In the genomic region with DNA sequence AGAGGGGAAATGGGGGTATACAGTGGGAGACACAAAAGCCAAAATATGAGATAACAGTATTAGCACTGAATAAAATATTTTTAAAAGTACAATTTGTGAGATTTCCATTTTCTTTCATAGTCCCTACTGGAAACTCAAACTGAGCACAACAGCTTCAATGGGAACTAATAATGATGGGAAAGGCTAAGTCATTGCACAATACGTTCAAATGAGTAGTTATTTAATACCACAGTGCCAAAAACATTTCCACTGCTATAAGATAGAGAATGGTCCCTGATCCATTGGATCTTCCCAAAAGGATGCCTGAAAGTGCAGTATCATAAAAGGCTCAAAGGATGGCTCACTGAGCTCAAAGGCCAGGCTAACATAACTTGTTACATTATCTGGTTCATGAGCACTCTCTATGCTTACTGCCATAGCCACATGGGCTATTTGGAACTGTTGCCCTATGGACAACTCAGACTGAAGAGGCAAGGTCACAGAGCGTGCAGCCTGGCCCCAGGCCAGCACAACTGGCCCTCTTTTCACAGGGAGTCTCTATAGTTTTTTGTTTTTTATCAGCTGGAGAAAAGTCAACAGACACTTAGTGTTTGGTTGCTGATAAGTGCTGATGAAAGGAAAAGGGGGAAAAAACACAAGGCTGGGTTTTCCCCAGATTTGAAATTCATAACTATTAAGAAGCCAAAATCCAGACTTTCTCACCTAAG, we compare ENCODE assay signal across 1 cellular context.
TF ChIP-seq lines count a peak whose summit lies in the region.

No MANE protein-coding gene starts in this region.

TF ChIP-seq in K562, 482 proteins besides CTCF, POLR2A, EP300 and RAD21 (continued from another document):
- TF ChIP-seq, protein P1, sequence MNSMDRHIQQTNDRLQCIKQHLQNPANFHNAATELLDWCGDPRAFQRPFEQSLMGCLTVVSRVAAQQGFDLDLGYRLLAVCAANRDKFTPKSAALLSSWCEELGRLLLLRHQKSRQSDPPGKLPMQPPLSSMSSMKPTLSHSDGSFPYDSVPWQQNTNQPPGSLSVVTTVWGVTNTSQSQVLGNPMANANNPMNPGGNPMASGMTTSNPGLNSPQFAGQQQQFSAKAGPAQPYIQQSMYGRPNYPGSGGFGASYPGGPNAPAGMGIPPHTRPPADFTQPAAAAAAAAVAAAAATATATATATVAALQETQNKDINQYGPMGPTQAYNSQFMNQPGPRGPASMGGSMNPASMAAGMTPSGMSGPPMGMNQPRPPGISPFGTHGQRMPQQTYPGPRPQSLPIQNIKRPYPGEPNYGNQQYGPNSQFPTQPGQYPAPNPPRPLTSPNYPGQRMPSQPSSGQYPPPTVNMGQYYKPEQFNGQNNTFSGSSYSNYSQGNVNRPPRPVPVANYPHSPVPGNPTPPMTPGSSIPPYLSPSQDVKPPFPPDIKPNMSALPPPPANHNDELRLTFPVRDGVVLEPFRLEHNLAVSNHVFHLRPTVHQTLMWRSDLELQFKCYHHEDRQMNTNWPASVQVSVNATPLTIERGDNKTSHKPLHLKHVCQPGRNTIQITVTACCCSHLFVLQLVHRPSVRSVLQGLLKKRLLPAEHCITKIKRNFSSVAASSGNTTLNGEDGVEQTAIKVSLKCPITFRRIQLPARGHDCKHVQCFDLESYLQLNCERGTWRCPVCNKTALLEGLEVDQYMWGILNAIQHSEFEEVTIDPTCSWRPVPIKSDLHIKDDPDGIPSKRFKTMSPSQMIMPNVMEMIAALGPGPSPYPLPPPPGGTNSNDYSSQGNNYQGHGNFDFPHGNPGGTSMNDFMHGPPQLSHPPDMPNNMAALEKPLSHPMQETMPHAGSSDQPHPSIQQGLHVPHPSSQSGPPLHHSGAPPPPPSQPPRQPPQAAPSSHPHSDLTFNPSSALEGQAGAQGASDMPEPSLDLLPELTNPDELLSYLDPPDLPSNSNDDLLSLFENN (IDR thresholded peaks at IDR 0.05; ENCODE audit: low read depth in 2 of 2, low read length in 2 of 2) = 0 out of 4 replicates have a peak, but pooled peaks of 1 of the 2 experiments have one; percentile 21
- peak in 1 of 2 experiments; percentile 86; a peak in 2 of 4 replicates for TF ChIP-seq TBL1XR1 (IDR thresholded peaks at IDR 0.05; ENCODE audit: low read length in 2 of 2)
- peak; percentile 70 for TF ChIP-seq DACH1 (IDR thresholded peaks at IDR 0.05; ENCODE audit: partially characterized antibody)
- peak; percentile 59; the same call in 1 of the 2 replicates for TF ChIP-seq SMAD4 (CRISPR knock-in tag; conservative IDR thresholded peaks at IDR 0.05)
- peak; percentile 13; the same call in 1 of the 2 replicates for TF ChIP-seq CREB1 (IDR thresholded peaks at IDR 0.05)
- TF ChIP-seq CREB1 (CRISPR knock-in tag; IDR thresholded peaks at IDR 0.05) = no peak
- peak; percentile 71; the same call in 1 of the 2 replicates for TF ChIP-seq NBN (IDR thresholded peaks at IDR 0.05; ENCODE audit: low read depth)
- TF ChIP-seq CBFA2T3 (IDR thresholded peaks at IDR 0.05) = peak; percentile 93
- TF ChIP-seq SP2 (IDR thresholded peaks at IDR 0.05; ENCODE audit: extremely low read depth, low read depth, low read length, poor library complexity, severe bottlenecking) = no peak
- TF ChIP-seq TCF7L2 (IDR thresholded peaks at IDR 0.05; ENCODE audit: low read depth, low read length) = peak; percentile 64; the same call in 1 of the 2 replicates
- peak; percentile 88 to 94; a peak in 3 of 4 replicates for TF ChIP-seq FOXA3 (CRISPR knock-in tag; conservative IDR thresholded peaks at IDR 0.05 in 1 of 2, IDR thresholded peaks at IDR 0.05 in 1 of 2)
- peak; percentile 85 to 87 for TF ChIP-seq KDM1A (IDR thresholded peaks at IDR 0.05)
- TF ChIP-seq RCOR1 (IDR thresholded peaks at IDR 0.05; ENCODE audit: borderline replicate concordance in 1 of 2, low read depth in 2 of 2, low read length in 2 of 2) = peak in 1 of 2 experiments; percentile 92; a peak in 3 of 4 replicates
- peak; percentile 32 for TF ChIP-seq GABPA (tag; conservative IDR thresholded peaks at IDR 0.05; ENCODE audit: low read depth)
- no peak for TF ChIP-seq ZNF253 (CRISPR knock-in tag; conservative IDR thresholded peaks at IDR 0.05)
- TF ChIP-seq FOSL1 (tag; conservative IDR thresholded peaks at IDR 0.05) = peak; percentile 65
- 0 out of 2 replicates have a peak, but pooled peaks have one; percentile 65 for TF ChIP-seq HDAC2 (IDR thresholded peaks at IDR 0.05)
- TF ChIP-seq, protein P2, sequence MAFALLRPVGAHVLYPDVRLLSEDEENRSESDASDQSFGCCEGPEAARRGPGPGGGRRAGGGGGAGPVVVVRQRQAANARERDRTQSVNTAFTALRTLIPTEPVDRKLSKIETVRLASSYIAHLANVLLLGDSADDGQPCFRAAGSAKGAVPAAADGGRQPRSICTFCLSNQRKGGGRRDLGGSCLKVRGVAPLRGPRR (CRISPR knock-in tag; IDR thresholded peaks at IDR 0.05) = no peak
- TF ChIP-seq, protein P3, sequence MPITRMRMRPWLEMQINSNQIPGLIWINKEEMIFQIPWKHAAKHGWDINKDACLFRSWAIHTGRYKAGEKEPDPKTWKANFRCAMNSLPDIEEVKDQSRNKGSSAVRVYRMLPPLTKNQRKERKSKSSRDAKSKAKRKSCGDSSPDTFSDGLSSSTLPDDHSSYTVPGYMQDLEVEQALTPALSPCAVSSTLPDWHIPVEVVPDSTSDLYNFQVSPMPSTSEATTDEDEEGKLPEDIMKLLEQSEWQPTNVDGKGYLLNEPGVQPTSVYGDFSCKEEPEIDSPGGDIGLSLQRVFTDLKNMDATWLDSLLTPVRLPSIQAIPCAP (CRISPR knock-in tag; IDR thresholded peaks at IDR 0.05; ENCODE audit: borderline replicate concordance) = no peak
- TF ChIP-seq KLF16 (IDR thresholded peaks at IDR 0.05) = peak; percentile 63; the same call in 1 of the 2 replicates
- TF ChIP-seq L3MBTL2 (IDR thresholded peaks at IDR 0.05) = peak; percentile 68
- no peak for TF ChIP-seq ZBTB17 (CRISPR knock-in tag; IDR thresholded peaks at IDR 0.05)
